Comparison of ENCODE assay signal across 26 cellular contexts in the genomic region with DNA sequence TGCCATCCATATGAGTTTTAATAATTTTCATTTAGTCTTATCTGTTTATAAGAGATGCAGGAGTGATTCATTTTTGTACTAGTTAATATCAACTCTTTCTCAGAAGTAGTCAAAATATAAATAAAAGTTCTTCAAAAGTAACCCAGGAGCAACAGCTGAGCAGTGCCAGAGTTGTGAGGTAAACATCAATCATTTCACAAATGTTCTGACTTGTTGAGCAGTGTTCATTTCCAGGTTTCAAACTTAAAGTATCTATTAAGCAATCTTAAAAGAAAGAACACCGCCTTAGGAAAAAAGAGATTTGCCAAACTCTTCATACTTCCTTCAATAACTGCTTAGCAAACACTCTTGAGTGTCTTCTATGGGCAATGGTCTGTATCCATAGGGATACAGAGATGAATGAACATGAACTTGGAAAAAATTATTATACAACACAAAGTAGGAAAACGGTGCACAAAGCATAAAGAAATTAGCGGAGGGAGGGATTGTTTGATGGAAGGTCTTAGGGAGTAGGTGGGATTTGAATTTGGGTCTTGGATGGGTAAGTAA.
"Had no signal": no experiment of that assay in that cellular context is flagged by ENCODE, and none has a peak within 500 bp of the region (broad histone marks: within the 10 kb centered on the region; RNA-seq: fewer than 3 reads in every experiment).

No MANE protein-coding gene starts in this region.

- DNase-seq: activated B cell treated with CpG ODN at 0.5 μM for 24 hours; activated CD4-positive, alpha-beta T cell treated with anti-CD3 and anti-CD28 coated beads, Interleukin-2, amount 50 U/mL, for 1 hour; activated CD8-positive, alpha-beta T cell treated with anti-CD3 and anti-CD28 coated beads for 36 hours; activated effector memory CD4-positive, alpha-beta T cell treated with Interleukin-2 at 50 U/mL for 16 hours; activated naive CD4-positive, alpha-beta T cell treated with anti-CD3 and anti-CD28 coated beads, Interleukin-2, amount 50 U/mL, for 16 hours; activated T-cell treated with anti-CD3 and anti-CD28 coated beads, Interleukin-2, amount 50 U/mL, for 72 hours; amygdala; dermis blood vessel endothelial cell; effector CD4-positive, alpha-beta T cell; erythroblast; heart right ventricle; kidney glomerular epithelial cell; naive thymus-derived CD4-positive, alpha-beta T cell; nucleus accumbens; psoas muscle; stimulated activated CD4-positive, alpha-beta T cell treated with anti-CD3 and anti-CD28 coated beads, Interleukin-15, amount 100 ng/mL, for 24 hours; stimulated activated CD4-positive, alpha-beta T cell treated with anti-CD3 and anti-CD28 coated beads, Interleukin-2, amount 100 ng/mL, for 24 hours; stimulated activated naive B cell treated with anti-CD40 and anti-IgM and Interleukin-4, amounts not matched to agents 10 μg/mL and 1 μg/mL and 100 μg/mL, for 72 hours; stomach; T-cell; thyroid gland had no signal

- H3K27me3 Mint-ChIP-seq: activated B cell treated with CpG ODN at 0.5 μM for 24 hours; naive thymus-derived CD4-positive, alpha-beta T cell; stimulated activated naive B cell treated with anti-CD40 and anti-IgM and Interleukin-4, amounts not matched to agents 10 μg/mL and 1 μg/mL and 100 μg/mL, for 72 hours; T-cell had no signal

- H3K27ac ChIP-seq: heart right ventricle, parathyroid adenoma, psoas muscle, right atrium auricular region, stomach, thyroid gland had no signal

- FAIRE-seq: colon, endometrium had no signal

- H3K36me3 ChIP-seq: heart right ventricle, right atrium auricular region, stomach, thyroid gland had no signal

- H3K4me1 Mint-ChIP-seq: activated B cell treated with CpG ODN at 0.5 μM for 24 hours, T-cell had no signal

- H3K79me2 ChIP-seq: parathyroid adenoma had no signal

- H2AFZ ChIP-seq: parathyroid adenoma had no signal

- H3K27ac Mint-ChIP-seq: activated B cell treated with CpG ODN at 0.5 μM for 24 hours; activated CD8-positive, alpha-beta T cell treated with anti-CD3 and anti-CD28 coated beads for 36 hours; activated T-cell treated with anti-CD3 and anti-CD28 coated beads, Interleukin-2, amount 50 U/mL, for 72 hours; naive thymus-derived CD4-positive, alpha-beta T cell; stimulated activated naive B cell treated with anti-CD40 and anti-IgM and Interleukin-4, amounts not matched to agents 10 μg/mL and 1 μg/mL and 100 μg/mL, for 72 hours; T-cell had no signal

- H3K27me3 ChIP-seq: right atrium auricular region, stomach, thyroid gland had no signal

- H3K4me3 ChIP-seq: heart right ventricle, psoas muscle, right atrium auricular region, stomach, thyroid gland had no signal

- H3K4me1 ChIP-seq: heart right ventricle, parathyroid adenoma, psoas muscle, right atrium auricular region, stomach, thyroid gland had no signal

- H3K4me3 Mint-ChIP-seq: activated B cell treated with CpG ODN at 0.5 μM for 24 hours; activated CD8-positive, alpha-beta T cell treated with anti-CD3 and anti-CD28 coated beads for 36 hours; activated T-cell treated with anti-CD3 and anti-CD28 coated beads, Interleukin-2, amount 50 U/mL, for 72 hours; naive thymus-derived CD4-positive, alpha-beta T cell; stimulated activated naive B cell treated with anti-CD40 and anti-IgM and Interleukin-4, amounts not matched to agents 10 μg/mL and 1 μg/mL and 100 μg/mL, for 72 hours; T-cell had no signal

- H3K9me3 Mint-ChIP-seq: activated B cell treated with CpG ODN at 0.5 μM for 24 hours; activated CD8-positive, alpha-beta T cell treated with anti-CD3 and anti-CD28 coated beads for 36 hours; activated T-cell treated with anti-CD3 and anti-CD28 coated beads, Interleukin-2, amount 50 U/mL, for 72 hours; naive thymus-derived CD4-positive, alpha-beta T cell; stimulated activated naive B cell treated with anti-CD40 and anti-IgM and Interleukin-4, amounts not matched to agents 10 μg/mL and 1 μg/mL and 100 μg/mL, for 72 hours; T-cell had no signal

- H3K9ac ChIP-seq: parathyroid adenoma had no signal

- H3K9me3 ChIP-seq: heart right ventricle, psoas muscle, right atrium auricular region, stomach, thyroid gland had no signal

- ATAC-seq: activated CD8-positive, alpha-beta T cell treated with anti-CD3 and anti-CD28 coated beads for 36 hours; activated T-cell treated with anti-CD3 and anti-CD28 coated beads, Interleukin-2, amount 50 U/mL, for 72 hours; heart right ventricle; left lobe of liver; naive thymus-derived CD4-positive, alpha-beta T cell; psoas muscle; stimulated activated naive B cell treated with anti-CD40 and anti-IgM and Interleukin-4, amounts not matched to agents 10 μg/mL and 1 μg/mL and 100 μg/mL, for 72 hours; T-cell had no signal
